8 cellular contexts compared by ENCODE assay signal in the genomic region with DNA sequence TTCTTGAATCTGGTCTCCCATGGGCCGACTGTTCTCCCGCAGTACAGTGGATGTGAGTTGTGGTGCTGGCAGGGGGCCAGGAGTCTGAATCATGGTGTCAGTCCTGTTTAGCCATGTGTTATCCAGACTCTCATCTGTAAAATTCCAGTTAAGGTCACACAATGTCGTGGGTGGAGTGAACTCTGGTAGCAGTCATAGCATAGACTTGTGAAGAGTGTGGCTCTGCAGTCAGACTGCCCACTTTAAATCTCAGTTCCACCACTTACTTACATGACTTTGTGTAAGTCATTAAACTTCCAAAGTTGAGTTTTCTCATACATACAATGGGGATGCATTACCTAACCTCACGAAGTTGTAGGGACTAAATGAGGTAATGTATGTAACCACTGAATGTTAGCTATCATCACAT.
DNase-seq lines count a peak whose midpoint lies in the region; ATAC-seq and TF ChIP-seq lines count a peak whose summit lies in the region.

No MANE protein-coding gene starts in this region.

- no peak for DNase-seq in CD4-positive, alpha-beta memory T cell
- DNase-seq in NCI-H1417 treated with DMSO at 0.1 percent for 48 hours (lab: John Stamatoyannopoulos, UW) (peak; percentile 0), colonic mucosa (peak; percentile 93), mesothelial cell of epicardium (ENCODE audit: low spot score in 2 of 2, unreplicated experiment in 2 of 2) (peak; percentile 41 to 63), glutamatergic neuron (no peak)
- no peak for DNase-seq in activated CD8-positive, alpha-beta memory T cell treated with anti-CD3 and anti-CD28 coated beads, Interleukin-2, amount 50 U/mL, for 48 hours

- H3K36me3 ChIP-seq in CD4-positive, alpha-beta memory T cell (ENCODE audit: insufficient read depth, low read length), result peaks cover 3% of the 10 kb centered on the region
- H3K36me3 ChIP-seq in colonic mucosa, result no peaks in the 10 kb centered on the region

- H3K27ac Mint-ChIP-seq in CD4-positive, alpha-beta memory T cell, result peak overlapping the region in 4 of 7 donors; percentile 12 to 59 (median 32)
- H3K27ac Mint-ChIP-seq in mesothelial cell of epicardium, result peak overlapping the region; percentile 90
- no peak overlapping the region for H3K27ac Mint-ChIP-seq in glutamatergic neuron (ENCODE audit: unreplicated experiment)

- H3K27me3 Mint-ChIP-seq in CD4-positive, alpha-beta memory T cell, result no peaks in the 10 kb centered on the region
- H3K27me3 Mint-ChIP-seq in mesothelial cell of epicardium (ENCODE audit: low read depth), result no peaks in the 10 kb centered on the region
- H3K27me3 Mint-ChIP-seq in glutamatergic neuron (ENCODE audit: unreplicated experiment), result no peaks in the 10 kb centered on the region

- H3K9ac ChIP-seq in colonic mucosa (ENCODE audit: low read depth in 2 of 2, low read length in 2 of 2), result no peak overlapping the region

- no peaks in the 10 kb centered on the region for H3K27me3 ChIP-seq in CD4-positive, alpha-beta memory T cell (ENCODE audit: insufficient read depth, low read length)
- H3K27me3 ChIP-seq in colonic mucosa, result no peaks in the 10 kb centered on the region

- intact Hi-C loops in CD4-positive, alpha-beta memory T cell (cut with micrococcal nuclease), result no loop called here
- intact Hi-C loops in colonic mucosa (cut with DNase I), result no loop called here

- H3K4me1 Mint-ChIP-seq in CD4-positive, alpha-beta memory T cell, result no peaks in the 10 kb centered on the region
- peaks cover 12% of the 10 kb centered on the region for H3K4me1 Mint-ChIP-seq in mesothelial cell of epicardium
- no peaks in the 10 kb centered on the region for H3K4me1 Mint-ChIP-seq in glutamatergic neuron (ENCODE audit: low read depth, unreplicated experiment)

- ATAC-seq in HG03045 (IDR thresholded peaks at IDR 0.05; ENCODE audit: unreplicated experiment), result no peak
- no peak for ATAC-seq in GM21717 (IDR thresholded peaks at IDR 0.05; ENCODE audit: unreplicated experiment)

- no peak overlapping the region for H3K27ac ChIP-seq in CD4-positive, alpha-beta memory T cell (ENCODE audit: low read depth, low read length)
- peak overlapping the region; percentile 66 for H3K27ac ChIP-seq in colonic mucosa

- H3K36me3 Mint-ChIP-seq in CD4-positive, alpha-beta memory T cell, result peaks cover 41 to 57% of the 10 kb centered on the region in 2 donors
- peaks cover 34% of the 10 kb centered on the region for H3K36me3 Mint-ChIP-seq in mesothelial cell of epicardium
- no peaks in the 10 kb centered on the region for H3K36me3 Mint-ChIP-seq in glutamatergic neuron (ENCODE audit: unreplicated experiment)

- POLR2A ChIA-PET in CD4-positive, alpha-beta memory T cell (lab: Charles Lee; ENCODE audit: partially characterized antibody), result no interaction called here

- TF ChIP-seq CTCF in colonic mucosa (IDR thresholded peaks at IDR 0.05), result no peak
- TF ChIP-seq CTCF in mesothelial cell of epicardium (IDR thresholded peaks at IDR 0.05; ENCODE audit: unreplicated experiment), result no peak
- TF ChIP-seq CTCF in glutamatergic neuron (IDR thresholded peaks at IDR 0.05; ENCODE audit: partially characterized antibody, unreplicated experiment), result no peak

- H3K4me3 ChIP-seq in CD4-positive, alpha-beta memory T cell (ENCODE audit: low read length in 2 of 2), result no peak overlapping the region
- no peak overlapping the region for H3K4me3 ChIP-seq in colonic mucosa

- no peaks in the 10 kb centered on the region for H3K4me1 ChIP-seq in CD4-positive, alpha-beta memory T cell (ENCODE audit: insufficient read depth, low read length)
- H3K4me1 ChIP-seq in colonic mucosa, result no peaks in the 10 kb centered on the region

- no peaks in the 10 kb centered on the region for H3K9me3 ChIP-seq in CD4-positive, alpha-beta memory T cell (ENCODE audit: control insufficient read depth in 1 of 2, low read length in 2 of 2)
- no peaks in the 10 kb centered on the region for H3K9me3 ChIP-seq in colonic mucosa

- CTCF ChIA-PET in CD4-positive, alpha-beta memory T cell (lab: Charles Lee; ENCODE audit: partially characterized antibody), result no interaction called here

- no peak overlapping the region for H3K4me3 Mint-ChIP-seq in CD4-positive, alpha-beta memory T cell
- H3K4me3 Mint-ChIP-seq in mesothelial cell of epicardium (no peak overlapping the region), glutamatergic neuron (ENCODE audit: unreplicated experiment) (no peak overlapping the region)

- no peaks in the 10 kb centered on the region for H3K9me3 Mint-ChIP-seq in CD4-positive, alpha-beta memory T cell
- peaks cover 3% of the 10 kb centered on the region for H3K9me3 Mint-ChIP-seq in mesothelial cell of epicardium
- peaks cover 1% of the 10 kb centered on the region for H3K9me3 Mint-ChIP-seq in glutamatergic neuron (ENCODE audit: unreplicated experiment)

Comparison
In these comparisons a context has a peak if more than half of its experiments do, and no peak if none do; other contexts are left out.
1. DNase-seq: peak in NCI-H1417 treated with DMSO at 0.1 percent for 48 hours (single experiment), colonic mucosa (single experiment) and mesothelial cell of epicardium (2 of 2); none in CD4-positive, alpha-beta memory T cell (0 of 5), glutamatergic neuron (single experiment) and activated CD8-positive, alpha-beta memory T cell treated with anti-CD3 and anti-CD28 coated beads, Interleukin-2, amount 50 U/mL, for 48 hours (single experiment).